Comparison of ENCODE assay signal across 10 cellular contexts in genomic region chr17:16085066-16085699, GRCh38.
DNase-seq lines count a peak whose midpoint lies in the region; TF ChIP-seq lines count a peak whose summit lies in the region.
"Had no signal": no experiment of that assay in that cellular context is flagged by ENCODE, and none has a peak within 500 bp of the region (broad histone marks: within the 10 kb centered on the region; RNA-seq: fewer than 3 reads in every experiment).

No MANE protein-coding gene starts in this region.

- no peak for TF ChIP-seq POLR2A in prostate gland (IDR thresholded peaks at IDR 0.05)

- no peak overlapping the region for H2AFZ ChIP-seq in SK-N-SH (ENCODE audit: low read depth)

- peaks cover 18 to 53% (median 47%) of the 10 kb centered on the region in 3 donors for H3K4me1 Mint-ChIP-seq in CD8-positive, alpha-beta memory T cell
- peaks cover 6% of the 10 kb centered on the region for H3K4me1 Mint-ChIP-seq in endothelial cell (ENCODE audit: unreplicated experiment)

- no peak for TF ChIP-seq EP300 in SK-N-SH (IDR thresholded peaks at IDR 0.05; ENCODE audit: borderline replicate concordance in 1 of 2, low read depth in 1 of 2, low read length in 1 of 2)

- CTCF ChIA-PET in CD8-positive, alpha-beta memory T cell (lab: Charles Lee) = no interaction called here
- CTCF ChIA-PET in SK-N-SH (lab: Yijun Ruan, JAX) = no interaction called here

- no peaks in the 10 kb centered on the region for H3K9me3 Mint-ChIP-seq in CD8-positive, alpha-beta memory T cell
- H3K9me3 Mint-ChIP-seq in endothelial cell (ENCODE audit: unreplicated experiment) = no peaks in the 10 kb centered on the region

- H3K27ac ChIP-seq in CD8-positive, alpha-beta memory T cell (ENCODE audit: low read depth, low read length) = no peak overlapping the region
- H3K27ac ChIP-seq in SK-N-SH (ENCODE audit: low read depth in 2 of 2, low read length in 1 of 2) (peak overlapping the region; percentile 56 to 66), prostate gland (peak overlapping the region; percentile 20 to 69)

- POLR2A ChIA-PET in CD8-positive, alpha-beta memory T cell (lab: Charles Lee) = no interaction called here
- POLR2A ChIA-PET in SK-N-SH (lab: Yijun Ruan, JAX) = no interaction called here

- no peak for TF ChIP-seq RAD21 in SK-N-SH (IDR thresholded peaks at IDR 0.05; ENCODE audit: low read length)

- H3K27me3 Mint-ChIP-seq in CD8-positive, alpha-beta memory T cell = no peaks in the 10 kb centered on the region
- no peaks in the 10 kb centered on the region for H3K27me3 Mint-ChIP-seq in endothelial cell (ENCODE audit: unreplicated experiment)

- intact Hi-C loops in prostate gland (cut with DNase I) = no loop called here

- H3K9me2 ChIP-seq in SK-N-SH = no peaks in the 10 kb centered on the region

- no peak overlapping the region for H3K4me2 ChIP-seq in SK-N-SH

- H4K20me1 ChIP-seq in SK-N-SH (ENCODE audit: insufficient read depth) = no peaks in the 10 kb centered on the region

- no peak overlapping the region for H3K4me3 ChIP-seq in CD8-positive, alpha-beta memory T cell (ENCODE audit: low read length)
- H3K4me3 ChIP-seq in SK-N-SH (ENCODE audit: low read depth in 2 of 2, low read length in 1 of 2) = no peak overlapping the region
- no peak overlapping the region for H3K4me3 ChIP-seq in prostate gland

- 92% methylated on average over 1 of the region's 1 CpG for WGBS in SK-N-SH (ENCODE audit: low lambda C conversion rate)
- WGBS in prostate gland = 55% methylated on average over 1 of the region's 1 CpG

- TF ChIP-seq CTCF in SK-N-SH (IDR thresholded peaks at IDR 0.05) = no peak
- no peak for TF ChIP-seq CTCF in endothelial cell (IDR thresholded peaks at IDR 0.05; ENCODE audit: unreplicated experiment)
- no peak for TF ChIP-seq CTCF in prostate gland (IDR thresholded peaks at IDR 0.05)

- peaks cover 13% of the 10 kb centered on the region for H3K4me1 ChIP-seq in CD8-positive, alpha-beta memory T cell (ENCODE audit: insufficient read depth, low read length)
- H3K4me1 ChIP-seq in SK-N-SH (ENCODE audit: control insufficient read depth in 1 of 2, insufficient read depth in 2 of 2, low read depth in 1 of 2, low read length in 1 of 2) (no peaks in the 10 kb centered on the region), prostate gland (replicated peaks) (no peaks in the 10 kb centered on the region)

- no peak overlapping the region for H3K4me3 Mint-ChIP-seq in CD8-positive, alpha-beta memory T cell
- peak overlapping the region; percentile 21 for H3K4me3 Mint-ChIP-seq in endothelial cell (ENCODE audit: unreplicated experiment)

- no peaks in the 10 kb centered on the region for H3K9me3 ChIP-seq in CD8-positive, alpha-beta memory T cell (ENCODE audit: low read length)
- H3K9me3 ChIP-seq in SK-N-SH (no peaks in the 10 kb centered on the region), prostate gland (no peaks in the 10 kb centered on the region)

- H3K9ac ChIP-seq in SK-N-SH = no peak overlapping the region

- H3F3A ChIP-seq in SK-N-SH (replicated peaks; ENCODE audit: insufficient read depth) = peaks cover 21% of the 10 kb centered on the region

- peaks cover 32% of the 10 kb centered on the region for H3K79me2 ChIP-seq in SK-N-SH (ENCODE audit: insufficient read depth)

- no peaks in the 10 kb centered on the region for H3K27me3 ChIP-seq in CD8-positive, alpha-beta memory T cell (ENCODE audit: insufficient read depth, low read length, poor library complexity, severe bottlenecking)
- H3K27me3 ChIP-seq in SK-N-SH (ENCODE audit: insufficient read depth) (no peaks in the 10 kb centered on the region), prostate gland (replicated peaks; ENCODE audit: insufficient read depth) (no peaks in the 10 kb centered on the region)

- peaks cover 7 to 61% (median 28%) of the 10 kb centered on the region in 3 donors for H3K36me3 Mint-ChIP-seq in CD8-positive, alpha-beta memory T cell
- peaks cover 25% of the 10 kb centered on the region for H3K36me3 Mint-ChIP-seq in endothelial cell (ENCODE audit: low read depth, unreplicated experiment)

- peak overlapping the region in 7 of 8 donors; percentile 6 to 92 (median 59) for H3K27ac Mint-ChIP-seq in CD8-positive, alpha-beta memory T cell
- H3K27ac Mint-ChIP-seq in endothelial cell (ENCODE audit: unreplicated experiment) = no peak overlapping the region

- H3K36me3 ChIP-seq in CD8-positive, alpha-beta memory T cell (ENCODE audit: insufficient read depth, low read length) = peaks cover 9% of the 10 kb centered on the region
- peaks cover 49 to 70% of the 10 kb centered on the region in 2 experiments for H3K36me3 ChIP-seq in SK-N-SH (replicated peaks in 1 of 2; ENCODE audit: control insufficient read depth in 1 of 2, insufficient read depth in 2 of 2, low read length in 1 of 2)
- H3K36me3 ChIP-seq in prostate gland = peaks cover 0 to 3% of the 10 kb centered on the region in 2 donors

- no peak for DNase-seq in CD8-positive, alpha-beta memory T cell
- DNase-seq in SK-N-SH (no peak), endothelial cell (ENCODE audit: low spot score) (no peak), prostate gland (ENCODE audit: low spot score) (no peak), NCI-H446 (lab: John Stamatoyannopoulos, UW) (no peak), T1000 (lab: John Stamatoyannopoulos, UW) (no peak), medulla oblongata (ENCODE audit: extremely low spot score) (no peak)
- DNase-seq in stimulated activated CD4-positive, alpha-beta T cell treated with anti-CD3 and anti-CD28 coated beads, Interleukin-12 subunit alpha, Interleukin-12 subunit beta, amount 100 ng/mL, for 4 hours = no peak
- DNase-seq: cortex of kidney, left colon had no signal

TF ChIP-seq in SK-N-SH, 30 proteins besides CTCF, POLR2A, EP300 and RAD21:
- TF ChIP-seq TCF12 (IDR thresholded peaks at IDR 0.05) (0 out of 2 replicates have a peak, but pooled peaks have one; percentile 11), EZH2phosphoT487 (IDR thresholded peaks at IDR 0.05; ENCODE audit: borderline replicate concordance, low read depth) (no peak), USF1 (IDR thresholded peaks at IDR 0.05; ENCODE audit: borderline replicate concordance, low read depth) (no peak), CHD2 (IDR thresholded peaks at IDR 0.05; ENCODE audit: low read length, partially characterized antibody) (no peak)
